ENCODE assay signal across 25 cellular contexts in genomic region chr10:125929613-125930012, GRCh38. TPM values are rescaled to one million over a fixed set of nuclear protein-coding genes. Genes with fewer than 3 reads are reported as not detected.
"Had no signal": no experiment of that assay in that cellular context is flagged by ENCODE, and none has a peak within 500 bp of the region (broad histone marks: within the 10 kb centered on the region; RNA-seq: fewer than 3 reads in every experiment).

No MANE protein-coding gene starts in this region.

- H3K4me1 Mint-ChIP-seq: naive thymus-derived CD8-positive, alpha-beta T cell; stimulated activated memory B cell treated with anti-CD40 and anti-IgM and Interleukin-4, amounts not matched to agents 10 μg/mL and 1 μg/mL and 100 μg/mL, for 72 hours had no signal

- H3K9me3 ChIP-seq: gastrocnemius medialis, left lung, prostate gland, right atrium auricular region, spleen, testis, tibial artery, vagina had no signal

- H3K27ac Mint-ChIP-seq: mesothelial cell of epicardium; nephron progenitor cell; stimulated activated memory B cell treated with anti-CD40 and anti-IgM and Interleukin-4, amounts not matched to agents 10 μg/mL and 1 μg/mL and 100 μg/mL, for 72 hours had no signal

- H3K9me3 Mint-ChIP-seq: stimulated activated memory B cell treated with anti-CD40 and anti-IgM and Interleukin-4, amounts not matched to agents 10 μg/mL and 1 μg/mL and 100 μg/mL, for 72 hours had no signal

- H3K27ac ChIP-seq: dorsolateral prefrontal cortex, epithelial cell of prostate, gastrocnemius medialis, left lung, prostate gland, right atrium auricular region, spleen, testis, tibial artery, vagina had no signal

- H3K36me3 ChIP-seq: gastrocnemius medialis, left lung, prostate gland, right atrium auricular region, spleen, tibial artery, vagina had no signal

- H3K36me3 Mint-ChIP-seq: naive thymus-derived CD8-positive, alpha-beta T cell; stimulated activated memory B cell treated with anti-CD40 and anti-IgM and Interleukin-4, amounts not matched to agents 10 μg/mL and 1 μg/mL and 100 μg/mL, for 72 hours had no signal

- H3K4me3 ChIP-seq: dorsolateral prefrontal cortex, gastrocnemius medialis, left lung, prostate gland, right atrium auricular region, spleen, testis, tibial artery, vagina had no signal

- DNase-seq: dorsolateral prefrontal cortex; effector CD4-positive, alpha-beta T cell; foreskin fibroblast; gastrocnemius medialis; head of caudate nucleus; kidney; left lung; mesenchymal stem cell; naive thymus-derived CD8-positive, alpha-beta T cell; nephron progenitor cell; nucleus accumbens; spleen; stimulated activated CD4-positive, alpha-beta T cell treated with anti-CD3 and anti-CD28 coated beads, Interleukin-4, amount 100 ng/mL, for 4 hours; stimulated activated naive CD8-positive, alpha-beta T cell treated with anti-CD3 and anti-CD28 coated beads, Interleukin-15, Interleukin-2, amounts not matched to agents 100 U/mL and 50 U/mL, for 24 hours; substantia nigra; testis; tibial artery had no signal

- H3K4me3 Mint-ChIP-seq: mesothelial cell of epicardium; naive thymus-derived CD8-positive, alpha-beta T cell; nephron progenitor cell; stimulated activated memory B cell treated with anti-CD40 and anti-IgM and Interleukin-4, amounts not matched to agents 10 μg/mL and 1 μg/mL and 100 μg/mL, for 72 hours had no signal

- H3K27me3 ChIP-seq: dorsolateral prefrontal cortex, gastrocnemius medialis, right atrium auricular region, testis, tibial artery, vagina had no signal

- H3K4me1 ChIP-seq: gastrocnemius medialis, left lung, prostate gland, right atrium auricular region, spleen, testis, tibial artery, vagina had no signal

- ATAC-seq: esophagus mucosa; gastrocnemius medialis; left lung; naive thymus-derived CD8-positive, alpha-beta T cell; sciatic nerve; stimulated activated memory B cell treated with anti-CD40 and anti-IgM and Interleukin-4, amounts not matched to agents 10 μg/mL and 1 μg/mL and 100 μg/mL, for 72 hours; stimulated activated naive CD8-positive, alpha-beta T cell treated with anti-CD3 and anti-CD28 coated beads, Interleukin-15, Interleukin-2, amounts not matched to agents 100 U/mL and 50 U/mL, for 24 hours had no signal

RNA-seq across cellular contexts. Expression of gene FANK1, which starts 33.2 kb away (rescaled TPM):
- polyA plus RNA-seq: naive thymus-derived CD8-positive, alpha-beta T cell had no signal
